In the genomic region with DNA sequence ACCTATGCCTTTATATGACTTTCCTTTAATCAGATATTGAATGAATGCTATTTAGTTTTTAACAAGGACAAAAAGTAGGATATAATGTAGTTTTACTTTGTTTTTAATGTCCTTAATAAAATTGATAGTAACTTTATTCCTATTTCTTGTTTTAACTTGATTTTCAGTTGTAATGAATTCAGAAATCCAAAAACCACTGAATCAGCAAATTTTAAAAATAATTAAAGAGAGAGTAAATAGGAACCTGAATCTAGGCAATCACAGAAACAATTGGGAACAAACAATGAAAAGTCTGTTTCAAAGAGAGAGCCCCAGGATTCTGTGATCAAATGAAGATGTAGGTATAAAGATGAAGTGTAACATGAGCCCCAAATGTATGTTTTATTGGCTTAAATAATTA, we compare ENCODE assay signal across 26 cellular contexts.
DNase-seq lines count a peak whose midpoint lies in the region; ATAC-seq, FAIRE-seq and TF ChIP-seq lines count a peak whose summit lies in the region.
"Had no signal": no experiment of that assay in that cellular context is flagged by ENCODE, and none has a peak within 500 bp of the region (broad histone marks: within the 10 kb centered on the region; RNA-seq: fewer than 3 reads in every experiment).

No MANE protein-coding gene starts in this region.

- no peak overlapping the region for H3K14ac ChIP-seq in IMR-90 (replicated peaks; ENCODE audit: low read depth, low read length)
- no peak overlapping the region for H3K14ac ChIP-seq in H1 (ENCODE audit: insufficient read length)

- H3K4me3 Mint-ChIP-seq in chondrocyte (ENCODE audit: unreplicated experiment) = no peak overlapping the region
- H3K4me3 Mint-ChIP-seq: CD14-positive monocyte; CD4-positive, alpha-beta memory T cell; CD4-positive, CD25-positive, alpha-beta regulatory T cell; CD8-positive, alpha-beta memory T cell had no signal

- H3K4ac ChIP-seq in IMR-90 (ENCODE audit: low read depth, low read length) (no peak overlapping the region), H1 (replicated peaks; ENCODE audit: insufficient read length, low read depth, low read length) (no peak overlapping the region)

- TF ChIP-seq CTCF in IMR-90 (conservative IDR thresholded peaks at IDR 0.05; ENCODE audit: low read depth, low read length) (no peak), H1 (IDR thresholded peaks at IDR 0.05; ENCODE audit: control extremely low read depth in 1 of 3, insufficient read depth in 1 of 3, low read depth in 1 of 3, low read length in 3 of 3) (no peak), chondrocyte (IDR thresholded peaks at IDR 0.05) (no peak)

- H2BK5ac ChIP-seq in IMR-90 (ENCODE audit: low read depth, low read length, poor library complexity, severe bottlenecking) (no peak overlapping the region), H1 (ENCODE audit: low read depth, low read length) (no peak overlapping the region)

- H3K79me1 ChIP-seq in IMR-90 (ENCODE audit: low read depth in 1 of 2, low read length in 2 of 2) (no peaks in the 10 kb centered on the region), H1 (ENCODE audit: low read depth, low read length) (no peaks in the 10 kb centered on the region)

- no peak overlapping the region for H3K9ac ChIP-seq in IMR-90 (ENCODE audit: low read depth, low read length)
- H3K9ac ChIP-seq in H1 (replicated peaks in 1 of 4; ENCODE audit: extremely low read depth in 1 of 4, low read depth in 3 of 4, low read length in 3 of 4) = no peak overlapping the region
- H3K9ac ChIP-seq: BLaER1 had no signal

- no peak overlapping the region for H2AFZ ChIP-seq in IMR-90 (replicated peaks; ENCODE audit: low read length, poor library complexity)
- no peak overlapping the region for H2AFZ ChIP-seq in H1 (ENCODE audit: low read length)

- no peak for TF ChIP-seq POLR2A in IMR-90 (IDR thresholded peaks at IDR 0.05; ENCODE audit: low read depth, low read length)
- no peak for TF ChIP-seq POLR2A in H1 (IDR thresholded peaks at IDR 0.05; ENCODE audit: control extremely low read depth in 1 of 2, low read depth in 2 of 2, low read length in 2 of 2)

- H2BK120ac ChIP-seq in IMR-90 (ENCODE audit: low read depth, low read length) (no peak overlapping the region), H1 (replicated peaks; ENCODE audit: low read depth, low read length) (no peak overlapping the region)

- H3K9me3 ChIP-seq in IMR-90 (ENCODE audit: control insufficient read depth, insufficient read depth, low read length) (no peaks in the 10 kb centered on the region), H1 (ENCODE audit: insufficient read depth in 2 of 2, low read depth in 1 of 2, low read length in 1 of 2) (no peaks in the 10 kb centered on the region)
- H3K9me3 ChIP-seq: BE2C, BLaER1 had no signal

- H2BK12ac ChIP-seq in H1 (ENCODE audit: low read depth, low read length) = no peak overlapping the region

- CTCF ChIA-PET in IMR-90 (lab: Yijun Ruan, JAX) (no interaction called here), H1 (lab: Charles Lee; ENCODE audit: partially characterized antibody) (no interaction called here)

- no peaks in the 10 kb centered on the region for H3K79me2 ChIP-seq in H1 (ENCODE audit: control insufficient read depth in 1 of 2, insufficient read depth in 2 of 2, low read length in 2 of 2)

- FAIRE-seq in H1 (lab: Jason Lieb, UNC) = no peak
- FAIRE-seq: A204.1, GM12878, GM12892, GM18507 had no signal

- H3K27ac ChIP-seq in IMR-90 (ENCODE audit: insufficient read depth, low read length) (no peak overlapping the region), H1 (ENCODE audit: low read depth, low read length) (no peak overlapping the region)
- H3K27ac ChIP-seq: BLaER1 had no signal

- H4K91ac ChIP-seq in IMR-90 (ENCODE audit: insufficient read depth, low read depth, low read length) (no peak overlapping the region), H1 (replicated peaks; ENCODE audit: insufficient read length, low read length) (no peak overlapping the region)

- no peak overlapping the region for H3K18ac ChIP-seq in IMR-90 (ENCODE audit: low read depth, low read length)
- no peak overlapping the region for H3K18ac ChIP-seq in H1 (ENCODE audit: extremely low read depth, low read length)

- DNase-seq in IMR-90 (no peak), NCI-H69 (lab: John Stamatoyannopoulos, UW) (peak; percentile 24), H1 (ENCODE audit: low read depth in 1 of 2, low spot score in 2 of 2) (no peak), chondrocyte (ENCODE audit: low spot score) (no peak)
- DNase-seq: 8988T; ACHN; BE2C; C1 segment of cervical spinal cord; CD4-positive, alpha-beta memory T cell; CD4-positive, CD25-positive, alpha-beta regulatory T cell; CD8-positive, alpha-beta memory T cell; COR-L47; DMS 273 treated with DMSO at 0.1 percent for 48 hours; DMS153; DMS53; DMS79; DND-41; EL; GDM1 had no signal

- no peak overlapping the region for H3K4me2 ChIP-seq in IMR-90 (ENCODE audit: low read depth, low read length)
- no peak overlapping the region for H3K4me2 ChIP-seq in H1 (ENCODE audit: insufficient read depth in 1 of 2, low read depth in 2 of 2, low read length in 2 of 2)
- H3K4me2 ChIP-seq: BLaER1 had no signal

- H3K23ac ChIP-seq in IMR-90 (ENCODE audit: low read depth, low read length) (no peak overlapping the region), H1 (ENCODE audit: insufficient read length) (no peak overlapping the region)

- no peaks in the 10 kb centered on the region for H3K9me1 ChIP-seq in IMR-90 (ENCODE audit: insufficient read depth, low read length)

- BruUV-seq in IMR-90 (replicated peaks; lab: Mats Ljungman, UMichigan) = no TSS peak

- H2AK9ac ChIP-seq in IMR-90 (replicated peaks; ENCODE audit: low read depth, low read length, poor library complexity) = no peak overlapping the region

- H2BK20ac ChIP-seq in IMR-90 (ENCODE audit: low read depth, low read length) = no peak overlapping the region
- H2BK20ac ChIP-seq in H1 (ENCODE audit: low read length) = no peak overlapping the region

- H4K20me1 ChIP-seq in IMR-90 (ENCODE audit: insufficient read depth, low read length) (no peaks in the 10 kb centered on the region), H1 (replicated peaks in 1 of 2; ENCODE audit: control insufficient read depth in 1 of 2, insufficient read depth in 2 of 2, low read length in 2 of 2) (no peaks in the 10 kb centered on the region)
- H4K20me1 ChIP-seq: BLaER1 had no signal

- H3K9me3 Mint-ChIP-seq in chondrocyte (ENCODE audit: low read depth) = no peaks in the 10 kb centered on the region

- TF ChIP-seq EP300 in H1 (IDR thresholded peaks at IDR 0.05; ENCODE audit: borderline replicate concordance in 1 of 2, low read depth in 2 of 2, low read length in 2 of 2) = no peak

- H3K4me3 ChIP-seq in IMR-90 (ENCODE audit: insufficient read depth, low read depth, low read length) (no peak overlapping the region), H1 (ENCODE audit: extremely low read depth in 1 of 4, insufficient read depth in 2 of 4, low read depth in 3 of 4, low read length in 4 of 4) (no peak overlapping the region)
- H3K4me3 ChIP-seq: BLaER1, GM12878 had no signal

- intact Hi-C loops in IMR-90 (cut with micrococcal nuclease) = no loop called here

- no peak overlapping the region for H3K27ac Mint-ChIP-seq in chondrocyte (ENCODE audit: unreplicated experiment)
- H3K27ac Mint-ChIP-seq: CD14-positive monocyte; CD4-positive, alpha-beta memory T cell; CD4-positive, CD25-positive, alpha-beta regulatory T cell; CD8-positive, alpha-beta memory T cell had no signal

- H3K4me1 Mint-ChIP-seq in chondrocyte (ENCODE audit: low read depth) = peaks cover 3% of the 10 kb centered on the region
- H3K4me1 Mint-ChIP-seq: CD14-positive monocyte; CD4-positive, alpha-beta memory T cell; CD4-positive, CD25-positive, alpha-beta regulatory T cell; CD8-positive, alpha-beta memory T cell had no signal

- H4K5ac ChIP-seq in IMR-90 (ENCODE audit: low read depth, low read length) = no peak overlapping the region
- H4K5ac ChIP-seq in H1 (ENCODE audit: insufficient read length, low read depth, low read length) = no peak overlapping the region

- no peaks in the 10 kb centered on the region for H3K27me3 Mint-ChIP-seq in chondrocyte (ENCODE audit: low read depth)
- H3K27me3 Mint-ChIP-seq: CD4-positive, alpha-beta memory T cell; CD4-positive, CD25-positive, alpha-beta regulatory T cell; CD8-positive, alpha-beta memory T cell had no signal

- H3K36me3 ChIP-seq in IMR-90 (ENCODE audit: control insufficient read depth, insufficient read depth, low read length) (no peaks in the 10 kb centered on the region), H1 (ENCODE audit: control insufficient read depth in 2 of 4, insufficient read depth in 4 of 4, low read length in 3 of 4) (no peaks in the 10 kb centered on the region)
- H3K36me3 ChIP-seq: BE2C, BLaER1 had no signal

- H2AK5ac ChIP-seq in IMR-90 (ENCODE audit: low read depth, low read length) = no peak overlapping the region
- no peak overlapping the region for H2AK5ac ChIP-seq in H1 (ENCODE audit: low read depth, low read length)

- H3K56ac ChIP-seq in IMR-90 (ENCODE audit: extremely low read depth, insufficient read depth, low read length) = no peak overlapping the region
- H3K56ac ChIP-seq in H1 (replicated peaks; ENCODE audit: insufficient read length, low read depth, low read length) = no peak overlapping the region

- in situ Hi-C loops in IMR-90 (cut with MboI; ENCODE audit: low sequenced_read_pairs) = no loop called here

- H3K27me3 ChIP-seq in IMR-90 (ENCODE audit: control insufficient read depth, insufficient read depth, low read length) (no peaks in the 10 kb centered on the region), H1 (replicated peaks in 1 of 4; ENCODE audit: control insufficient read depth in 3 of 4, extremely low read depth in 1 of 4, insufficient read depth in 3 of 4, low read length in 3 of 4) (no peaks in the 10 kb centered on the region)
- H3K27me3 ChIP-seq: BE2C, BLaER1 had no signal

- H3K23me2 ChIP-seq in H1 (ENCODE audit: low read depth, low read length) = no peaks in the 10 kb centered on the region

- dilution Hi-C loops in IMR-90 (cut with HindIII; ENCODE audit: low sequenced_read_pairs, unreplicated experiment) = no loop called here

- no peak for TF ChIP-seq RAD21 in IMR-90 (IDR thresholded peaks at IDR 0.05; ENCODE audit: low read length)
- TF ChIP-seq RAD21 in H1 (IDR thresholded peaks at IDR 0.05 in 1 of 2, conservative IDR thresholded peaks at IDR 0.05 in 1 of 2; ENCODE audit: low read depth in 2 of 2, low read length in 2 of 2) = no peak

- H4K8ac ChIP-seq in IMR-90 (ENCODE audit: low read depth in 2 of 2, low read length in 2 of 2) = no peak overlapping the region
- no peak overlapping the region for H4K8ac ChIP-seq in H1 (ENCODE audit: extremely low read depth, insufficient read depth, low read length)

- ATAC-seq in IMR-90 (ENCODE audit: low read depth) (no peak), HG02852 (IDR thresholded peaks at IDR 0.05; ENCODE audit: unreplicated experiment) (no peak)
- ATAC-seq: GM12878 had no signal

- no peaks in the 10 kb centered on the region for H3K4me1 ChIP-seq in IMR-90 (ENCODE audit: control insufficient read depth, insufficient read depth, low read length)
- no peaks in the 10 kb centered on the region for H3K4me1 ChIP-seq in H1 (replicated peaks in 1 of 4; ENCODE audit: control insufficient read depth in 3 of 4, insufficient read depth in 4 of 4, low read length in 3 of 4)
- H3K4me1 ChIP-seq: BE2C, BLaER1 had no signal

- no peaks in the 10 kb centered on the region for H3K36me3 Mint-ChIP-seq in chondrocyte (ENCODE audit: low read depth)
- H3K36me3 Mint-ChIP-seq: CD14-positive monocyte; CD4-positive, alpha-beta memory T cell; CD4-positive, CD25-positive, alpha-beta regulatory T cell; CD8-positive, alpha-beta memory T cell had no signal

- H2BK15ac ChIP-seq in IMR-90 (ENCODE audit: low read depth, low read length) = no peak overlapping the region
- no peak overlapping the region for H2BK15ac ChIP-seq in H1 (ENCODE audit: low read length)

- POLR2A ChIA-PET in IMR-90 (lab: Charles Lee; ENCODE audit: unreplicated experiment) (no interaction called here), H1 (lab: Charles Lee; ENCODE audit: partially characterized antibody) (interaction anchor here (0.6 kb wide), 1 partner anchor 17 kb away, joined by 3 read pairs; no protein-coding TSS in a partner anchor)
